In the genomic region with DNA sequence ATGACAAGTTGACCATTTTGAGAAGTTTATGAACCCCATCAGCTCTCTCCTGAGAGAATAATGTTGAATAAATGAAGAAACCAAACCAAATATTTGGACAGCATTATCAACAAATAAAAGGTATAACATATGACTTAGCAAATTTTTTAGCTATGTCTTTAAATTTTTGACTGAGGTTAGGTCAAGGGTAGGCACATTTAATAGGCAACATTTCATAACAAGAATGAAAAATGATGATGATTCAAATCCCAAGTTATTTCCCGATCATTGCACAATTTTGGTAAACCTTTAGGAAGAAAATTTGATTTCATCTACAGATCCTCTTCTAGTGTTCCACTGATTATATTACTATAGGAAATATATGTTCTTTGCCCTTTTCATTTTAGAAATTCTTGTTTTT, we compare ENCODE assay signal across 29 cellular contexts.
"Had no signal": no experiment of that assay in that cellular context is flagged by ENCODE, and none has a peak within 500 bp of the region (broad histone marks: within the 10 kb centered on the region; RNA-seq: fewer than 3 reads in every experiment).

No MANE protein-coding gene starts in this region.

- H3K9ac ChIP-seq: SK-N-SH had no signal

- DNase-seq: activated CD4-positive, alpha-beta T cell treated with anti-CD3 and anti-CD28 coated beads, Interleukin-2, amount 10 ng/mL, durations not matched to agents 24 days and 14 days; activated CD4-positive, alpha-beta T cell treated with anti-CD3 and anti-CD28 coated beads, Interleukin-2, amount 50 U/mL, for 4 hours; activated CD8-positive, alpha-beta T cell treated with anti-CD3 and anti-CD28 coated beads for 36 hours; activated naive CD4-positive, alpha-beta T cell treated with anti-CD3 and anti-CD28 coated beads, Interleukin-2, amount 50 U/mL, for 16 hours; activated naive CD8-positive, alpha-beta T cell treated with anti-CD3 and anti-CD28 coated beads for 36 hours; activated T-cell treated with anti-CD3 and anti-CD28 coated beads, Interleukin-2, amount 50 U/mL, for 4 hours; body of pancreas; caudate nucleus; Kasumi-1; KG1; MM.1S; MV-4-11; NCI-H1092; NCI-H1436 treated with DMSO at 0.1 percent for 48 hours; NCI-H1694 treated with DMSO at 0.1 percent for 48 hours; NCI-H2029; NCI-H510A; NCI-H526; NCI-H748 treated with DMSO at 0.1 percent for 48 hours; NK-92 treated with Interleukin-12 subunit alpha and Interleukin-12 subunit beta, amount 100 ng/mL, for 24 hours; PC-3; Peyer's patch; RPMI8226; SHP77 treated with DMSO at 0.1 percent for 48 hours; SK-N-SH had no signal

- H3K27ac ChIP-seq: body of pancreas, Peyer's patch, SJSA1 had no signal

- H3K27me3 ChIP-seq: body of pancreas, Peyer's patch, SJSA1 had no signal

- H3K4me1 ChIP-seq: body of pancreas, Peyer's patch, SJSA1 had no signal

- H3K36me3 ChIP-seq: Peyer's patch, SJSA1 had no signal

- H3K4me3 ChIP-seq: body of pancreas, Peyer's patch, SJSA1 had no signal

- FAIRE-seq: astrocyte, bronchial epithelial cell, TTC549 had no signal

- H3K4me2 ChIP-seq: SK-N-SH had no signal

- H3K9me3 ChIP-seq: body of pancreas, Peyer's patch, SJSA1, SK-N-SH had no signal
